Comparison of ENCODE assay signal across 23 cellular contexts in genomic region chr5:17415282-17415681, GRCh38.
DNase-seq lines count a peak whose midpoint lies in the region; ATAC-seq and TF ChIP-seq lines count a peak whose summit lies in the region.
"Had no signal": no experiment of that assay in that cellular context is flagged by ENCODE, and none has a peak within 500 bp of the region (broad histone marks: within the 10 kb centered on the region; RNA-seq: fewer than 3 reads in every experiment).

No MANE protein-coding gene starts in this region.

- H3K79me2 ChIP-seq in GM23338 (replicated peaks; ENCODE audit: insufficient read depth), result no peaks in the 10 kb centered on the region
- no peaks in the 10 kb centered on the region for H3K79me2 ChIP-seq in Karpas-422 (ENCODE audit: low read length)

- H3K9ac ChIP-seq in NT2/D1 (ENCODE audit: insufficient read length, low read depth) (peak overlapping the region; percentile 51), endodermal cell (ENCODE audit: extremely low read depth, low read length, poor library complexity, severe bottlenecking) (no peak overlapping the region), Karpas-422 (ENCODE audit: low read length) (no peak overlapping the region)

- H3K9me3 Mint-ChIP-seq in GM23338 (peaks cover 11% of the 10 kb centered on the region; the same call in 1 of the 3 replicates), endodermal cell (no peaks in the 10 kb centered on the region)

- H3K27me3 ChIP-seq in GM23338 (ENCODE audit: insufficient read depth) (no peaks in the 10 kb centered on the region), NT2/D1 (ENCODE audit: insufficient read depth, insufficient read length) (no peaks in the 10 kb centered on the region), endodermal cell (ENCODE audit: control insufficient read depth, insufficient read depth, low read length, poor library complexity, severe bottlenecking) (peaks cover 14% of the 10 kb centered on the region), neuron (ENCODE audit: insufficient read depth, low read length) (no peaks in the 10 kb centered on the region), Peyer's patch (no peaks in the 10 kb centered on the region), Karpas-422 (ENCODE audit: low read length) (no peaks in the 10 kb centered on the region)
- H3K27me3 ChIP-seq: brain microvascular endothelial cell had no signal

- H3F3A ChIP-seq in GM23338 (replicated peaks; ENCODE audit: low read depth), result 0 out of 2 replicates have a peak, but pooled peaks cover 3% of the 10 kb centered on the region

- H3K27me3 Mint-ChIP-seq in GM23338 (ENCODE audit: insufficient read depth, low read depth, poor library complexity) (peaks cover 7% of the 10 kb centered on the region), endodermal cell (ENCODE audit: insufficient read depth) (peaks cover 10% of the 10 kb centered on the region)

- peak; percentile 94 for ATAC-seq in GM23338
- ATAC-seq: stimulated activated naive B cell treated with anti-CD40 and anti-IgM and Interleukin-4, amounts not matched to agents 10 μg/mL and 1 μg/mL and 100 μg/mL, for 72 hours had no signal

- H3K27ac ChIP-seq in GM23338 (ENCODE audit: low read depth) (peak overlapping the region; percentile 66; the same call in 1 of the 2 replicates), endodermal cell (ENCODE audit: low read depth, low read length) (peak overlapping the region; percentile 98), RWPE1 (no peak overlapping the region), Peyer's patch (no peak overlapping the region), Karpas-422 (ENCODE audit: low read length) (no peak overlapping the region)
- H3K27ac ChIP-seq: brain microvascular endothelial cell, HL-60, left ventricle myocardium inferior, prostate gland, SK-N-MC, tibial artery had no signal

- H3K27ac Mint-ChIP-seq in GM23338 (no peak overlapping the region), endodermal cell (peak overlapping the region; percentile 83)
- H3K27ac Mint-ChIP-seq: activated naive CD4-positive, alpha-beta T cell treated with anti-CD3 and anti-CD28 coated beads for 36 hours; stimulated activated naive B cell treated with anti-CD40 and anti-IgM and Interleukin-4, amounts not matched to agents 10 μg/mL and 1 μg/mL and 100 μg/mL, for 72 hours had no signal

- H4K20me1 ChIP-seq in GM23338 (replicated peaks; ENCODE audit: insufficient read depth) (no peaks in the 10 kb centered on the region), Karpas-422 (ENCODE audit: insufficient read depth, low read depth, low read length) (no peaks in the 10 kb centered on the region)

- DNase-seq in GM23338 (ENCODE audit: low spot score) (peak; percentile 74), NT2/D1 (ENCODE audit: low read depth, low spot score) (no peak), endodermal cell (peak; percentile 76), UCSD-AML1 (lab: John Stamatoyannopoulos, UW; ENCODE audit: unreplicated experiment) (no peak), RWPE1 (ENCODE audit: low spot score) (no peak), Peyer's patch (no peak), Karpas-422 (no peak)
- DNase-seq: activated CD4-positive, alpha-beta T cell treated with anti-CD3 and anti-CD28 coated beads for 48 hours; activated naive CD4-positive, alpha-beta T cell treated with anti-CD3 and anti-CD28 coated beads for 36 hours; AML-193; brain microvascular endothelial cell; KG1; left ventricle myocardium inferior; NCI-H1105; NCI-H226; stimulated activated CD4-positive, alpha-beta T cell treated with anti-CD3 and anti-CD28 coated beads, Interleukin-12 subunit alpha, Interleukin-12 subunit beta, amount 100 ng/mL, for 4 hours; stimulated activated naive B cell treated with anti-CD40 and anti-IgM and Interleukin-4, amounts not matched to agents 10 μg/mL and 1 μg/mL and 100 μg/mL, for 72 hours; T1000; tibial artery had no signal

- no peak for TF ChIP-seq CTCF in GM23338 (conservative IDR thresholded peaks at IDR 0.05; ENCODE audit: low read depth in 2 of 2)
- no peak for TF ChIP-seq CTCF in endodermal cell (conservative IDR thresholded peaks at IDR 0.05)
- no peak for TF ChIP-seq CTCF in RWPE1 (conservative IDR thresholded peaks at IDR 0.05; ENCODE audit: low read depth)
- no peak for TF ChIP-seq CTCF in Peyer's patch (IDR thresholded peaks at IDR 0.05)

- no peaks in the 10 kb centered on the region for H3K36me3 ChIP-seq in GM23338 (ENCODE audit: insufficient read depth)
- no peaks in the 10 kb centered on the region for H3K36me3 ChIP-seq in NT2/D1 (ENCODE audit: insufficient read depth, insufficient read length, low read length)
- H3K36me3 ChIP-seq in endodermal cell (ENCODE audit: control insufficient read depth, insufficient read depth, low read length), result no peaks in the 10 kb centered on the region
- no peaks in the 10 kb centered on the region for H3K36me3 ChIP-seq in neuron (ENCODE audit: insufficient read depth, low read length)
- H3K36me3 ChIP-seq in Peyer's patch, result no peaks in the 10 kb centered on the region
- H3K36me3 ChIP-seq in Karpas-422 (ENCODE audit: insufficient read depth, low read length), result no peaks in the 10 kb centered on the region
- H3K36me3 ChIP-seq: brain microvascular endothelial cell, left ventricle myocardium inferior, prostate gland, tibial artery had no signal

- 60 to 61% methylated on average over 11 of the region's 11 CpGs for WGBS in endodermal cell (ENCODE audit: insufficient coverage in 1 of 2, insufficient read length in 1 of 2), 2 experiments

- no peak for TF ChIP-seq POLR2A in Peyer's patch (IDR thresholded peaks at IDR 0.05)

- CTCF ChIA-PET in RWPE1 (lab: Yijun Ruan, JAX), result interaction anchor here (0.6 kb wide), 1 partner anchor 199 kb away, joined by 3 read pairs; no protein-coding TSS in a partner anchor

- H3K4me2 ChIP-seq in GM23338 (peak overlapping the region; percentile 27; the same call in 1 of the 2 replicates), Karpas-422 (ENCODE audit: low read depth, low read length, poor library complexity, severe bottlenecking) (no peak overlapping the region)

- no peaks in the 10 kb centered on the region for H3K9me2 ChIP-seq in GM23338 (ENCODE audit: insufficient read depth)
- no peaks in the 10 kb centered on the region for H3K9me2 ChIP-seq in Karpas-422 (replicated peaks; ENCODE audit: insufficient read depth, low read length)

- H3K4me1 Mint-ChIP-seq in GM23338, result peaks cover 38% of the 10 kb centered on the region
- peaks cover 30% of the 10 kb centered on the region for H3K4me1 Mint-ChIP-seq in endodermal cell

- H3K9me3 ChIP-seq in NT2/D1 (ENCODE audit: insufficient read depth, low read length), result no peaks in the 10 kb centered on the region
- no peaks in the 10 kb centered on the region for H3K9me3 ChIP-seq in endodermal cell (ENCODE audit: control insufficient read depth, low read length)
- H3K9me3 ChIP-seq in neuron (ENCODE audit: low read length), result no peaks in the 10 kb centered on the region
- no peaks in the 10 kb centered on the region for H3K9me3 ChIP-seq in Peyer's patch
- H3K9me3 ChIP-seq in Karpas-422 (ENCODE audit: low read length), result no peaks in the 10 kb centered on the region
- H3K9me3 ChIP-seq: left ventricle myocardium inferior, prostate gland, tibial artery had no signal

- no peak overlapping the region for H3K4me3 Mint-ChIP-seq in GM23338
- peak overlapping the region; percentile 25 for H3K4me3 Mint-ChIP-seq in endodermal cell
- H3K4me3 Mint-ChIP-seq: activated naive CD4-positive, alpha-beta T cell treated with anti-CD3 and anti-CD28 coated beads for 36 hours; stimulated activated naive B cell treated with anti-CD40 and anti-IgM and Interleukin-4, amounts not matched to agents 10 μg/mL and 1 μg/mL and 100 μg/mL, for 72 hours had no signal

- H3K4me1 ChIP-seq in GM23338 (ENCODE audit: insufficient read depth) (peaks cover 27% of the 10 kb centered on the region), NT2/D1 (ENCODE audit: insufficient read depth, insufficient read length) (peaks cover 8% of the 10 kb centered on the region), endodermal cell (ENCODE audit: control insufficient read depth, insufficient read depth, low read length) (peaks cover 18% of the 10 kb centered on the region), neuron (ENCODE audit: insufficient read depth, low read length) (peaks cover 10% of the 10 kb centered on the region), Peyer's patch (no peaks in the 10 kb centered on the region), Karpas-422 (ENCODE audit: low read length) (no peaks in the 10 kb centered on the region)
- H3K4me1 ChIP-seq: left ventricle myocardium inferior, prostate gland, tibial artery had no signal

- H2AFZ ChIP-seq in GM23338 (peak overlapping the region; percentile 79), neuron (ENCODE audit: low read depth, low read length) (peak overlapping the region; percentile 63), Karpas-422 (ENCODE audit: low read length) (no peak overlapping the region)

- POLR2A ChIA-PET in RWPE1 (lab: Yijun Ruan, JAX; ENCODE audit: low non-redundant PET), result no interaction called here

- H3K36me3 Mint-ChIP-seq in GM23338 (ENCODE audit: low read depth) (no peaks in the 10 kb centered on the region), endodermal cell (ENCODE audit: low read depth) (no peaks in the 10 kb centered on the region)
- H3K36me3 Mint-ChIP-seq: stimulated activated naive B cell treated with anti-CD40 and anti-IgM and Interleukin-4, amounts not matched to agents 10 μg/mL and 1 μg/mL and 100 μg/mL, for 72 hours had no signal

- H3K4me3 ChIP-seq in GM23338, result no peak overlapping the region
- H3K4me3 ChIP-seq in NT2/D1 (ENCODE audit: insufficient read length, low read depth), result no peak overlapping the region
- no peak overlapping the region for H3K4me3 ChIP-seq in endodermal cell (ENCODE audit: low read length)
- peak overlapping the region; percentile 37 for H3K4me3 ChIP-seq in neuron (ENCODE audit: low read length)
- no peak overlapping the region for H3K4me3 ChIP-seq in Peyer's patch
- no peak overlapping the region for H3K4me3 ChIP-seq in Karpas-422 (ENCODE audit: low read length)
- H3K4me3 ChIP-seq: left ventricle myocardium inferior, prostate gland, SK-N-MC, tibial artery had no signal

TF ChIP-seq in GM23338, 12 proteins besides CTCF, POLR2A, EP300 and RAD21 (continues in another document):
- TF ChIP-seq ETS1 (IDR thresholded peaks at IDR 0.05), result no peak

Comparison
In these comparisons a context has a peak if more than half of its experiments do, and no peak if none do; other contexts are left out.
1. DNase-seq: peak in GM23338 (single experiment) and endodermal cell (single experiment); none in NT2/D1 (single experiment), UCSD-AML1 (single experiment), RWPE1 (single experiment), Peyer's patch (0 of 3) and Karpas-422 (single experiment).
2. H3K27ac ChIP-seq: peak in GM23338 (single experiment) and endodermal cell (single experiment); none in RWPE1 (single experiment), Peyer's patch (0 of 4) and Karpas-422 (single experiment).